13 cellular contexts compared by ENCODE assay signal in genomic region chr2:18345848-18346247, GRCh38.
DNase-seq lines count a peak whose midpoint lies in the region; ATAC-seq and TF ChIP-seq lines count a peak whose summit lies in the region.
"Had no signal": no experiment of that assay in that cellular context is flagged by ENCODE, and none has a peak within 500 bp of the region (broad histone marks: within the 10 kb centered on the region; RNA-seq: fewer than 3 reads in every experiment).

No MANE protein-coding gene starts in this region.

- intact Hi-C loops in body of pancreas (cut with DNase I), result no loop called here

- no peak overlapping the region for H2AK5ac ChIP-seq in H9 (ENCODE audit: insufficient read length, low read length)

- WGBS in body of pancreas, 2 donors, result 73 to 74% methylated on average over 5 of the region's 5 CpGs
- no CpG with 5 or more reads among the region's 5 CpGs for WGBS in H9 (ENCODE audit: extremely low coverage, insufficient read length, low lambda C conversion rate)

- no peak overlapping the region for H2BK120ac ChIP-seq in H9 (ENCODE audit: low read depth, low read length, poor library complexity, severe bottlenecking)

- H3K27me3 ChIP-seq in MG63 (no peaks in the 10 kb centered on the region), body of pancreas (no peaks in the 10 kb centered on the region), H9 (ENCODE audit: insufficient read depth, low read length) (no peaks in the 10 kb centered on the region)

- DNase-seq in ACHN, result peak; percentile 64
- DNase-seq in MG63, result peak; percentile 50
- DNase-seq in body of pancreas, result peak in 1 of 4 donors; percentile 27
- peak; percentile 5 for DNase-seq in left kidney (ENCODE audit: low read depth, low spot score)
- DNase-seq in activated CD4-positive, alpha-beta T cell treated with anti-CD3 and anti-CD28 coated beads, Interleukin-2, amount 50 U/mL, for 48 hours, result no peak
- DNase-seq in H9, result no peak
- DNase-seq in nephron progenitor cell, result no peak
- DNase-seq in activated CD4-positive, CD25-positive, alpha-beta regulatory T cell (lab: John Stamatoyannopoulos, UW), result no peak
- DNase-seq: activated T-cell treated with anti-CD3 and anti-CD28 coated beads, Interleukin-2, amount 50 U/mL, for 24 hours; hippocampal formation; naive B cell; stimulated activated naive B cell treated with anti-CD40 and anti-IgM and Interleukin-4, amounts not matched to agents 10 μg/mL and 1 μg/mL and 100 μg/mL, for 72 hours had no signal

- no peak overlapping the region for H3K4me2 ChIP-seq in H9 (ENCODE audit: insufficient read depth, insufficient read length, low read length)

- H3K9me3 ChIP-seq in MG63, result no peaks in the 10 kb centered on the region
- H3K9me3 ChIP-seq in body of pancreas, result no peaks in the 10 kb centered on the region
- no peaks in the 10 kb centered on the region for H3K9me3 ChIP-seq in H9 (ENCODE audit: control insufficient read depth, low read depth, low read length)

- H3K27ac ChIP-seq in body of pancreas (peak overlapping the region in 1 of 4 donors; percentile 21), H9 (ENCODE audit: insufficient read length, low read depth, low read length) (no peak overlapping the region)
- H3K27ac ChIP-seq: C4-2B had no signal

- no peak overlapping the region for H3K18ac ChIP-seq in H9 (ENCODE audit: insufficient read length, low read depth, low read length)

- H3K4ac ChIP-seq in H9 (ENCODE audit: low read depth, low read length), result no peak overlapping the region

- H3K27me3 Mint-ChIP-seq in H9 (ENCODE audit: low read depth) (no peaks in the 10 kb centered on the region), nephron progenitor cell (ENCODE audit: low read depth, poor library complexity) (peaks cover 1% of the 10 kb centered on the region)
- H3K27me3 Mint-ChIP-seq: activated T-cell treated with anti-CD3 and anti-CD28 coated beads, Interleukin-2, amount 50 U/mL, for 24 hours had no signal

- TF ChIP-seq CTCF in body of pancreas (IDR thresholded peaks at IDR 0.05) (no peak), H9 (conservative IDR thresholded peaks at IDR 0.05) (no peak), nephron progenitor cell (IDR thresholded peaks at IDR 0.05) (no peak)

- H2BK5ac ChIP-seq in H9 (ENCODE audit: insufficient read length, low read length), result no peak overlapping the region

- H4K91ac ChIP-seq in H9 (ENCODE audit: insufficient read length, low read depth, low read length), result no peak overlapping the region

- H3K27ac Mint-ChIP-seq in H9, result no peak overlapping the region
- H3K27ac Mint-ChIP-seq in nephron progenitor cell, result no peak overlapping the region
- H3K27ac Mint-ChIP-seq: activated T-cell treated with anti-CD3 and anti-CD28 coated beads, Interleukin-2, amount 50 U/mL, for 24 hours; naive B cell; stimulated activated naive B cell treated with anti-CD40 and anti-IgM and Interleukin-4, amounts not matched to agents 10 μg/mL and 1 μg/mL and 100 μg/mL, for 72 hours had no signal

- H3K79me1 ChIP-seq in H9 (ENCODE audit: insufficient read depth, low read depth, low read length, poor library complexity, severe bottlenecking), result no peaks in the 10 kb centered on the region

- H4K20me1 ChIP-seq in H9 (ENCODE audit: control insufficient read depth, insufficient read depth, insufficient read length), result no peaks in the 10 kb centered on the region

- H2BK15ac ChIP-seq in H9 (ENCODE audit: low read depth, low read length), result no peak overlapping the region

- H3K4me3 ChIP-seq in MG63, result no peak overlapping the region
- H3K4me3 ChIP-seq in body of pancreas, result no peak overlapping the region

- H3K36me3 Mint-ChIP-seq in H9 (ENCODE audit: insufficient read depth in 1 of 3, low read depth in 3 of 3), result no peaks in the 10 kb centered on the region
- no peaks in the 10 kb centered on the region for H3K36me3 Mint-ChIP-seq in nephron progenitor cell (ENCODE audit: low read depth)
- H3K36me3 Mint-ChIP-seq: naive B cell; stimulated activated naive B cell treated with anti-CD40 and anti-IgM and Interleukin-4, amounts not matched to agents 10 μg/mL and 1 μg/mL and 100 μg/mL, for 72 hours had no signal

- H2BK20ac ChIP-seq in H9 (ENCODE audit: low read depth, low read length, poor library complexity, severe bottlenecking), result no peak overlapping the region

- H3K9ac ChIP-seq in H9 (ENCODE audit: extremely low read depth, insufficient read length, low read length), result no peak overlapping the region

- no peaks in the 10 kb centered on the region for H3K36me3 ChIP-seq in MG63
- H3K36me3 ChIP-seq in body of pancreas (replicated peaks in 1 of 2; ENCODE audit: insufficient read depth in 1 of 2, low read depth in 2 of 2), result no peaks in the 10 kb centered on the region

- H3K23ac ChIP-seq in H9 (ENCODE audit: insufficient read length, low read depth, low read length), result no peak overlapping the region

- H4K8ac ChIP-seq in H9 (replicated peaks; ENCODE audit: insufficient read length, low read depth, low read length), result no peak overlapping the region

- no peak overlapping the region for H3T11ph ChIP-seq in H9 (ENCODE audit: low read length)

- H3K4me3 Mint-ChIP-seq in H9 (no peak overlapping the region), nephron progenitor cell (no peak overlapping the region)
- H3K4me3 Mint-ChIP-seq: activated T-cell treated with anti-CD3 and anti-CD28 coated beads, Interleukin-2, amount 50 U/mL, for 24 hours; naive B cell; stimulated activated naive B cell treated with anti-CD40 and anti-IgM and Interleukin-4, amounts not matched to agents 10 μg/mL and 1 μg/mL and 100 μg/mL, for 72 hours had no signal

- in situ Hi-C loops in ACHN (cut with HindIII; ENCODE audit: low pct_ligation_motif_present, low pct_unique_long_range_greater_than_20kb, low sequenced_read_pairs), result no loop called here

- no peaks in the 10 kb centered on the region for H3K79me2 ChIP-seq in H9 (ENCODE audit: insufficient read depth, low read length)

- H3K4me1 ChIP-seq in body of pancreas (no peaks in the 10 kb centered on the region), H9 (ENCODE audit: insufficient read depth, low read length) (no peaks in the 10 kb centered on the region)

- no peak overlapping the region for H3K14ac ChIP-seq in H9 (ENCODE audit: insufficient read depth, low read length)

- no peaks in the 10 kb centered on the region for H3K9me3 Mint-ChIP-seq in H9
- no peaks in the 10 kb centered on the region for H3K9me3 Mint-ChIP-seq in nephron progenitor cell
- H3K9me3 Mint-ChIP-seq: activated T-cell treated with anti-CD3 and anti-CD28 coated beads, Interleukin-2, amount 50 U/mL, for 24 hours; stimulated activated naive B cell treated with anti-CD40 and anti-IgM and Interleukin-4, amounts not matched to agents 10 μg/mL and 1 μg/mL and 100 μg/mL, for 72 hours had no signal

- no peak overlapping the region for H2AFZ ChIP-seq in H9 (ENCODE audit: low read length)

- H4K5ac ChIP-seq in H9 (ENCODE audit: insufficient read length, low read depth, low read length), result no peak overlapping the region

- H3K4me1 Mint-ChIP-seq in H9 (no peaks in the 10 kb centered on the region), nephron progenitor cell (peaks cover 5% of the 10 kb centered on the region)
- H3K4me1 Mint-ChIP-seq: naive B cell; stimulated activated naive B cell treated with anti-CD40 and anti-IgM and Interleukin-4, amounts not matched to agents 10 μg/mL and 1 μg/mL and 100 μg/mL, for 72 hours had no signal

- no peak overlapping the region for H3K56ac ChIP-seq in H9 (ENCODE audit: insufficient read length, low read depth, low read length)

- peak; percentile 48 for ATAC-seq in body of pancreas
- ATAC-seq: stimulated activated naive B cell treated with anti-CD40 and anti-IgM and Interleukin-4, amounts not matched to agents 10 μg/mL and 1 μg/mL and 100 μg/mL, for 72 hours had no signal

- H3K23me2 ChIP-seq in H9 (ENCODE audit: insufficient read length, low read depth, low read length, poor library complexity, severe bottlenecking), result no peaks in the 10 kb centered on the region

- TF ChIP-seq POLR2A in body of pancreas (IDR thresholded peaks at IDR 0.05), result no peak

- no peak overlapping the region for H2BK12ac ChIP-seq in H9 (ENCODE audit: insufficient read length, low read depth, low read length)

Comparison
In these comparisons a context has a peak if more than half of its experiments do, and no peak if none do; other contexts are left out.
1. DNase-seq: peak in ACHN (single experiment), MG63 (single experiment) and left kidney (single experiment); none in activated CD4-positive, alpha-beta T cell treated with anti-CD3 and anti-CD28 coated beads, Interleukin-2, amount 50 U/mL, for 48 hours (0 of 2), H9 (single experiment), nephron progenitor cell (single experiment) and activated CD4-positive, CD25-positive, alpha-beta regulatory T cell (0 of 4).